Comparison of ENCODE assay signal across 1 cellular context in the genomic region with DNA sequence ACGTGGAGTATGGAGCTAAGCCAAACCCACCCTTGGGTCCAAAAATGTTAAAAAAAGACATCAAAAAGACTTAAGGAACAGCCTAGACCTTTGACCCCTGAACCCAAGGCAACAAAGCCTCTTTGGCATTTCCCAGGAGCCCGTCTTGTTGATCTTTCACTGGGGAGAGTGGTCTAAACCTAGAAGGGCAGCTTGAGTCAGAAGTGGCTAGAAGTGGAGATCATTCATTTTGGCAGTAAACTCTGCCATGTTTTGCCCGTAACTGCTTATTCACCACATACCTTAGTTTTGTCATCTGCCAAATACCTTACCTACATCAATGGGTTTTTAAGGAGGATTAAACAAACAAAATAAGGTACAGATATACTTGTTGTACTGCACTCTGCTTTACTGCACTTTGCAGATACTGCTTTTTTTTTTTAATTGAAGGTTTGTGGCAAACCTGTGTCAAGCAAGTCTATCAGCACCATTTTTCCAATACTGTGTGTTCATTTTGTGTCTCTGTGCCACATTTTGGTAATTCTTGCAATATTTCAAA.
TF ChIP-seq lines count a peak whose summit lies in the region.

No MANE protein-coding gene starts in this region.

TF ChIP-seq in HepG2, 621 proteins besides CTCF, POLR2A, EP300 and RAD21:
- no peak for TF ChIP-seq NPAS2 (CRISPR knock-in tag; IDR thresholded peaks at IDR 0.05; ENCODE audit: borderline replicate concordance)
